ENCODE assay signal across 8 cellular contexts in genomic region chr16:87384162-87384999, GRCh38. TPM values are rescaled to one million over a fixed set of nuclear protein-coding genes. Genes with fewer than 3 reads are reported as not detected.
DNase-seq lines count a peak whose midpoint lies in the region; ATAC-seq and TF ChIP-seq lines count a peak whose summit lies in the region.

No MANE protein-coding gene starts in this region.

- CTCF ChIA-PET in activated naive CD4-positive, alpha-beta T cell treated with anti-CD3 and anti-CD28 coated beads, Interleukin-2, amount 10 ng/mL, durations not matched to agents 7 days and 5 days (lab: Charles Lee) = interaction anchor here (1.0 to 2.9 kb wide), 3 partner anchors 9 to 60 kb away, joined by 4 to 17 read pairs (median 4); no protein-coding TSS in a partner anchor

- H3K9ac ChIP-seq in NT2/D1 (ENCODE audit: insufficient read length, low read depth) = peak overlapping the region; percentile 83
- peak overlapping the region; percentile 92 for H3K9ac ChIP-seq in mesenchymal stem cell (ENCODE audit: low read length)

- peak; percentile 0 for ATAC-seq in HG02840 (IDR thresholded peaks at IDR 0.05; ENCODE audit: low FRiP score, unreplicated experiment)

- H3K27ac Mint-ChIP-seq in activated naive CD4-positive, alpha-beta T cell treated with anti-CD3 and anti-CD28 coated beads, Interleukin-2, amount 10 ng/mL, durations not matched to agents 7 days and 5 days = peak overlapping the region; percentile 99

- H3K4me3 ChIP-seq in NT2/D1 (ENCODE audit: insufficient read length, low read depth) = peak overlapping the region; percentile 75
- peak overlapping the region; percentile 83 for H3K4me3 ChIP-seq in coronary artery
- H3K4me3 ChIP-seq in mesenchymal stem cell (ENCODE audit: insufficient read depth in 1 of 2, low read depth in 1 of 2, low read length in 2 of 2) = peak overlapping the region; percentile 89 to 93
- H3K4me3 ChIP-seq in tibial artery = peak overlapping the region; percentile 73 to 95

- H2BK120ac ChIP-seq in mesenchymal stem cell (ENCODE audit: low read depth, low read length) = peak overlapping the region; percentile 95

- peaks cover 11% of the 10 kb centered on the region for H3K79me1 ChIP-seq in mesenchymal stem cell (replicated peaks; ENCODE audit: low read length, poor library complexity, severe bottlenecking)

- H3K9me3 Mint-ChIP-seq in activated naive CD4-positive, alpha-beta T cell treated with anti-CD3 and anti-CD28 coated beads, Interleukin-2, amount 10 ng/mL, durations not matched to agents 7 days and 5 days = no peaks in the 10 kb centered on the region

- TF ChIP-seq CTCF in coronary artery (IDR thresholded peaks at IDR 0.05) = no peak
- no peak for TF ChIP-seq CTCF in tibial artery (IDR thresholded peaks at IDR 0.05)

- H2BK12ac ChIP-seq in mesenchymal stem cell (ENCODE audit: low read length in 2 of 2) = peak overlapping the region in 1 of 2 experiments; percentile 51

- H2BK15ac ChIP-seq in mesenchymal stem cell (ENCODE audit: low read depth, poor library complexity, severe bottlenecking) = peak overlapping the region; percentile 73

- peak overlapping the region in 1 of 2 experiments; percentile 44 for H3K14ac ChIP-seq in mesenchymal stem cell (ENCODE audit: low read length in 2 of 2)

- no peak overlapping the region for H2BK5ac ChIP-seq in mesenchymal stem cell (ENCODE audit: low read depth, low read length, poor library complexity, severe bottlenecking)

- H3K27me3 Mint-ChIP-seq in activated naive CD4-positive, alpha-beta T cell treated with anti-CD3 and anti-CD28 coated beads, Interleukin-2, amount 10 ng/mL, durations not matched to agents 7 days and 5 days = peaks cover 4% of the 10 kb centered on the region

- no peak overlapping the region for H2AK5ac ChIP-seq in mesenchymal stem cell (ENCODE audit: low read length, severe bottlenecking)

- peak overlapping the region; percentile 33 for H2AFZ ChIP-seq in mesenchymal stem cell (ENCODE audit: low read depth, low read length)

- H3K36me3 ChIP-seq in NT2/D1 (ENCODE audit: insufficient read depth, insufficient read length, low read length) (peaks cover 3% of the 10 kb centered on the region), mesenchymal stem cell (ENCODE audit: control insufficient read depth in 1 of 2, insufficient read depth in 2 of 2, low read depth in 1 of 2, low read length in 2 of 2) (no peaks in the 10 kb centered on the region), tibial artery (no peaks in the 10 kb centered on the region)

- intact Hi-C loops in tibial artery (cut with DNase I; ENCODE audit: low total_unique reads) = loop anchor here (5.0 to 10.0 kb wide), 3 partner anchors 67 to 1830 kb away; partner anchors contain the start of gene C16orf95

- DNase-seq in activated naive CD4-positive, alpha-beta T cell treated with anti-CD3 and anti-CD28 coated beads, Interleukin-2, amount 10 ng/mL, durations not matched to agents 7 days and 5 days = no peak
- DNase-seq in activated naive CD4-positive, alpha-beta T cell treated with anti-CD3 and anti-CD28 coated beads, Interleukin-2, amount 50 U/mL, for 16 hours = no peak
- DNase-seq in NT2/D1 (ENCODE audit: low read depth, low spot score) = no peak
- DNase-seq in coronary artery (ENCODE audit: low spot score) = peak; percentile 76
- DNase-seq in mesenchymal stem cell = no peak
- peak; percentile 40 to 78 for DNase-seq in tibial artery
- no peak for DNase-seq in CD1c-positive myeloid dendritic cell (ENCODE audit: extremely low spot score)

- H3K9me3 ChIP-seq in NT2/D1 (ENCODE audit: insufficient read depth, low read length) (peaks cover under 1% of the 10 kb centered on the region), mesenchymal stem cell (ENCODE audit: control insufficient read depth, low read length) (no peaks in the 10 kb centered on the region), tibial artery (no peaks in the 10 kb centered on the region)

- peak overlapping the region; percentile 61 to 82 for H3K18ac ChIP-seq in mesenchymal stem cell (ENCODE audit: low read depth in 1 of 2, low read length in 2 of 2)

- H3K23ac ChIP-seq in mesenchymal stem cell (ENCODE audit: low read length in 2 of 2) = peak overlapping the region in 1 of 2 experiments; percentile 57

- H3K36me3 Mint-ChIP-seq in activated naive CD4-positive, alpha-beta T cell treated with anti-CD3 and anti-CD28 coated beads, Interleukin-2, amount 10 ng/mL, durations not matched to agents 7 days and 5 days = peaks cover 9% of the 10 kb centered on the region

- H3K4ac ChIP-seq in mesenchymal stem cell (ENCODE audit: low read depth in 1 of 2, low read length in 2 of 2) = peak overlapping the region; percentile 13 to 65

- peaks cover 72% of the 10 kb centered on the region for H3K4me1 Mint-ChIP-seq in activated naive CD4-positive, alpha-beta T cell treated with anti-CD3 and anti-CD28 coated beads, Interleukin-2, amount 10 ng/mL, durations not matched to agents 7 days and 5 days

- peak overlapping the region; percentile 87 for H3K4me3 Mint-ChIP-seq in activated naive CD4-positive, alpha-beta T cell treated with anti-CD3 and anti-CD28 coated beads, Interleukin-2, amount 10 ng/mL, durations not matched to agents 7 days and 5 days

- WGBS in mesenchymal stem cell = 10% methylated on average over 69 of the region's 69 CpGs

- H3K27ac ChIP-seq in coronary artery = peak overlapping the region; percentile 97 to 99
- H3K27ac ChIP-seq in mesenchymal stem cell (ENCODE audit: low read length, poor library complexity, severe bottlenecking) = peak overlapping the region; percentile 54
- H3K27ac ChIP-seq in tibial artery = peak overlapping the region; percentile 87 to 97

- H3K27me3 ChIP-seq in NT2/D1 (ENCODE audit: insufficient read depth, insufficient read length) (no peaks in the 10 kb centered on the region), mesenchymal stem cell (ENCODE audit: control insufficient read depth in 1 of 2, insufficient read depth in 1 of 2, low read length in 2 of 2) (no peaks in the 10 kb centered on the region), tibial artery (no peaks in the 10 kb centered on the region)

- H4K8ac ChIP-seq in mesenchymal stem cell (ENCODE audit: low read length) = peak overlapping the region; percentile 86

- H4K91ac ChIP-seq in mesenchymal stem cell (ENCODE audit: low read length) = peak overlapping the region; percentile 82

- peak overlapping the region; percentile 96 for H3K4me2 ChIP-seq in mesenchymal stem cell (ENCODE audit: low read length, poor library complexity, severe bottlenecking)

- H3K4me1 ChIP-seq in NT2/D1 (ENCODE audit: insufficient read depth, insufficient read length) (peaks cover 3% of the 10 kb centered on the region), mesenchymal stem cell (ENCODE audit: control insufficient read depth, insufficient read depth, low read depth, low read length) (peaks cover 23% of the 10 kb centered on the region), tibial artery (peaks cover 0 to 57% (median 45%) of the 10 kb centered on the region in 4 donors)

RNA-seq across cellular contexts. Expression of gene FBXO31, which starts 0.8 kb away (rescaled TPM):
- 14.6 TPM for polyA plus RNA-seq in mesenchymal stem cell (2013, experiment 1 of 2)
- 15.2 TPM for polyA plus RNA-seq in mesenchymal stem cell (2013, experiment 2 of 2)

RNA-seq across cellular contexts. Expression of gene MAP1LC3B, which starts 7.8 kb away (rescaled TPM):
- polyA plus RNA-seq in mesenchymal stem cell (2013, experiment 1 of 2) = 102 TPM
- 105 TPM for polyA plus RNA-seq in mesenchymal stem cell (2013, experiment 2 of 2)

Comparison
In these comparisons a context has a peak if more than half of its experiments do, and no peak if none do; other contexts are left out.
1. DNase-seq: peak in coronary artery (single experiment) and tibial artery (2 of 2); none in activated naive CD4-positive, alpha-beta T cell treated with anti-CD3 and anti-CD28 coated beads, Interleukin-2, amount 10 ng/mL, durations not matched to agents 7 days and 5 days (single experiment), activated naive CD4-positive, alpha-beta T cell treated with anti-CD3 and anti-CD28 coated beads, Interleukin-2, amount 50 U/mL, for 16 hours (single experiment), NT2/D1 (single experiment), mesenchymal stem cell (single experiment) and CD1c-positive myeloid dendritic cell (single experiment).
2. Peak in every context shown above with its lines, with median percentiles within 50 percentile points of each other: H3K4me3 ChIP-seq and H3K27ac ChIP-seq.